Comparison of ENCODE assay signal across 9 cellular contexts in the genomic region with DNA sequence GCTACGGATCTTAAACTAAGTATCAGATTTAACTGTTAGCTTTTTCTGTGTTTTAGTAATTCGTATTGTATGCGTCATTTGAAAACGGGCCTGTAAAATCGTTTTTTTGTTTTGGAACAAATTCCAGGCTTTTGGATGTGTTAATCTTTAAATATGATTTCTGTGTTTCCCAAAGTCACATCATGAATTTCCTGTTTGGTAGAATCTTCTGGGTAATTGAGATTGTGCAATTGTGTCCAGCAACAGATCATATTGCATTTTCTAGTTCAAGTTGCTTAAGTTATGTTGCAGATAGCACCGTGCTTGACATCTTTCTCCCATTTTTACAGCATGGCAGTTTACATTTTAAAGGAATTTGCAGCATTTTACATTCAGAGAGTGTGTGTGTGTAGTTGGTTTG. TPM values are rescaled to one million over a fixed set of nuclear protein-coding genes. Genes with fewer than 3 reads are reported as not detected.
A peak's percentile ranks its signal among the peaks of the same experiment; 100 is the strongest.
DNase-seq lines count a peak whose midpoint lies in the region; ATAC-seq and FAIRE-seq lines count a peak whose summit lies in the region.
"Had no signal": no experiment of that assay in that cellular context is flagged by ENCODE, and none has a peak within 500 bp of the region (broad histone marks: within the 10 kb centered on the region; RNA-seq: fewer than 3 reads in every experiment).

No MANE protein-coding gene starts in this region.

- peaks cover 22% of the 10 kb centered on the region for H3K36me3 Mint-ChIP-seq in dendritic cell treated with granulocyte-macrophage colony-stimulating factor and Interleukin-4, amounts not matched to agents 40 ng/mL and 50 ng/mL, for 4 days (ENCODE audit: low read depth)
- H3K36me3 Mint-ChIP-seq in natural killer cell treated with Interleukin-12 subunit alpha and Interleukin-12 subunit beta and Interleukin-15 and Interleukin-18, amount 100 ng/mL, for 72 hours = peaks cover 5% of the 10 kb centered on the region

- H3K9me3 Mint-ChIP-seq in dendritic cell treated with granulocyte-macrophage colony-stimulating factor and Interleukin-4, amounts not matched to agents 40 ng/mL and 50 ng/mL, for 4 days = no peaks in the 10 kb centered on the region
- no peaks in the 10 kb centered on the region for H3K9me3 Mint-ChIP-seq in natural killer cell treated with Interleukin-12 subunit alpha and Interleukin-12 subunit beta and Interleukin-15 and Interleukin-18, amount 100 ng/mL, for 72 hours

- H3K27ac Mint-ChIP-seq in dendritic cell treated with granulocyte-macrophage colony-stimulating factor and Interleukin-4, amounts not matched to agents 40 ng/mL and 50 ng/mL, for 4 days = peak overlapping the region; percentile 91
- peak overlapping the region; percentile 88 to 99 for H3K27ac Mint-ChIP-seq in natural killer cell treated with Interleukin-12 subunit alpha and Interleukin-12 subunit beta and Interleukin-15 and Interleukin-18, amount 100 ng/mL, for 72 hours

- peaks cover 45% of the 10 kb centered on the region for H3K4me1 Mint-ChIP-seq in dendritic cell treated with granulocyte-macrophage colony-stimulating factor and Interleukin-4, amounts not matched to agents 40 ng/mL and 50 ng/mL, for 4 days (ENCODE audit: low read depth)
- H3K4me1 Mint-ChIP-seq in natural killer cell treated with Interleukin-12 subunit alpha and Interleukin-12 subunit beta and Interleukin-15 and Interleukin-18, amount 100 ng/mL, for 72 hours (ENCODE audit: low read depth in 2 of 2) = peaks cover 40 to 41% of the 10 kb centered on the region in 2 donors

- H3K4me3 Mint-ChIP-seq in dendritic cell treated with granulocyte-macrophage colony-stimulating factor and Interleukin-4, amounts not matched to agents 40 ng/mL and 50 ng/mL, for 4 days = peak overlapping the region; percentile 88
- peak overlapping the region; percentile 94 for H3K4me3 Mint-ChIP-seq in natural killer cell treated with Interleukin-12 subunit alpha and Interleukin-12 subunit beta and Interleukin-15 and Interleukin-18, amount 100 ng/mL, for 72 hours

- peak; percentile 21 for DNase-seq in DMS 273 (lab: John Stamatoyannopoulos, UW; ENCODE audit: unreplicated experiment)
- no peak for DNase-seq in DMS 273 treated with DMSO at 0.1 percent for 48 hours (lab: John Stamatoyannopoulos, UW)
- DNase-seq in NOMO-1 (lab: John Stamatoyannopoulos, UW; ENCODE audit: unreplicated experiment in 2 of 2) = peak; percentile 61 to 85
- DNase-seq in natural killer cell treated with Interleukin-12 subunit alpha and Interleukin-12 subunit beta and Interleukin-15 and Interleukin-18, amount 100 ng/mL, for 72 hours (ENCODE audit: low spot score) = no peak
- no peak for DNase-seq in RCC 7860 (ENCODE audit: low spot score)

- intact Hi-C loops in dendritic cell treated with granulocyte-macrophage colony-stimulating factor and Interleukin-4, amounts not matched to agents 40 ng/mL and 50 ng/mL, for 4 days (cut with micrococcal nuclease) = no loop called here

- FAIRE-seq in RCC 7860 (lab: Jason Lieb, UNC) = no peak
- FAIRE-seq: A204.1 had no signal

- H3K27me3 Mint-ChIP-seq in dendritic cell treated with granulocyte-macrophage colony-stimulating factor and Interleukin-4, amounts not matched to agents 40 ng/mL and 50 ng/mL, for 4 days = no peaks in the 10 kb centered on the region
- peaks cover 12% of the 10 kb centered on the region in 2 donors for H3K27me3 Mint-ChIP-seq in natural killer cell treated with Interleukin-12 subunit alpha and Interleukin-12 subunit beta and Interleukin-15 and Interleukin-18, amount 100 ng/mL, for 72 hours

- no peak for ATAC-seq in natural killer cell treated with Interleukin-12 subunit alpha and Interleukin-12 subunit beta and Interleukin-15 and Interleukin-18, amount 100 ng/mL, for 72 hours
- ATAC-seq in GM18520 (IDR thresholded peaks at IDR 0.05; ENCODE audit: unreplicated experiment) (no peak), HG02981 (IDR thresholded peaks at IDR 0.05; ENCODE audit: unreplicated experiment) (no peak)

RNA-seq across cellular contexts. Expression of a gene that starts 1.9 kb away (rescaled TPM):
- 10 to 100 TPM; 68.4 to 71.4 TPM for total RNA-seq in natural killer cell treated with Interleukin-12 subunit alpha and Interleukin-12 subunit beta and Interleukin-15 and Interleukin-18, amount 100 ng/mL, for 72 hours

RNA-seq across cellular contexts. Expression of a gene that starts 5.0 kb away (rescaled TPM):
- total RNA-seq in natural killer cell treated with Interleukin-12 subunit alpha and Interleukin-12 subunit beta and Interleukin-15 and Interleukin-18, amount 100 ng/mL, for 72 hours = under 1 TPM in 1 of 2 donors, not detected in 1; 0.33 TPM

Comparison
In these comparisons a context has a peak if more than half of its experiments do, and no peak if none do; other contexts are left out.
1. DNase-seq: peak in DMS 273 (single experiment) and NOMO-1 (2 of 2); none in DMS 273 treated with DMSO at 0.1 percent for 48 hours (single experiment), natural killer cell treated with Interleukin-12 subunit alpha and Interleukin-12 subunit beta and Interleukin-15 and Interleukin-18, amount 100 ng/mL, for 72 hours (single experiment) and RCC 7860 (single experiment).